Comparison of ENCODE assay signal across 27 cellular contexts in the genomic region with DNA sequence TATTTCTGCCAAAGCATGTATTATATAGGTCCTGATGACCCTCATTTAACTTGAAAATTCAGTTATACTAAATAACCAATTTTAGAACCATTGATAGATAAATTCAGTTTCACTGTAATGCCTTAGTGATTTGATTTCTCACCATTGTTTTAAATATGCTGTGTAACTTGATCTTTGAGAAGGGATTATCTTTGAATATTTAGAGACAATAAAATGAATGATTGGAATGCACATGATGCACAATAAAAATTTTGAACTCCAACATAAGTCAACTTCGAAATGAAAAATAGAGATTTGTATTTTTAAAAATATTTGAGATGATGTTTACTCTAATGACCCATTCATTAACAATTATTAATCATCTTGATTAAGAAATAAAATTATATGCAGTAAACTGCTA.
"Had no signal": no experiment of that assay in that cellular context is flagged by ENCODE, and none has a peak within 500 bp of the region (broad histone marks: within the 10 kb centered on the region; RNA-seq: fewer than 3 reads in every experiment).

No MANE protein-coding gene starts in this region.

- FAIRE-seq: colon, endometrium, endothelial cell of umbilical vein had no signal

- H3K9me3 ChIP-seq: colonic mucosa, esophagus squamous epithelium, gastrocnemius medialis had no signal

- H3K36me3 ChIP-seq: colonic mucosa, esophagus muscularis mucosa, esophagus squamous epithelium, gastrocnemius medialis, gastroesophageal sphincter, heart left ventricle, heart right ventricle had no signal

- DNase-seq: colonic mucosa; cortex of kidney; dermis blood vessel endothelial cell; dorsolateral prefrontal cortex; effector CD4-positive, alpha-beta T cell; effector CD8-positive, alpha-beta T cell; effector memory CD4-positive, alpha-beta T cell; effector memory CD8-positive, alpha-beta T cell; endodermal cell; erythroblast; esophagus squamous epithelium; foreskin fibroblast; foreskin keratinocyte; foreskin melanocyte; gastrocnemius medialis; glutamatergic neuron; head of caudate nucleus; heart left ventricle; heart right ventricle had no signal

- H3K4me3 ChIP-seq: colonic mucosa, coronary artery, dorsolateral prefrontal cortex, esophagus muscularis mucosa, esophagus squamous epithelium, gastrocnemius medialis, gastroesophageal sphincter, heart left ventricle, heart right ventricle had no signal

- H3K27me3 ChIP-seq: colonic mucosa, dorsolateral prefrontal cortex, esophagus muscularis mucosa, esophagus squamous epithelium, foreskin keratinocyte, gastrocnemius medialis, gastroesophageal sphincter, heart left ventricle, heart right ventricle had no signal

- ATAC-seq: effector memory CD8-positive, alpha-beta T cell; esophagus mucosa; foreskin keratinocyte; gastrocnemius medialis; gastroesophageal sphincter; heart left ventricle; heart right ventricle had no signal

- H3K27ac ChIP-seq: colonic mucosa, coronary artery, dorsolateral prefrontal cortex, epithelial cell of prostate, esophagus muscularis mucosa, esophagus squamous epithelium, foreskin keratinocyte, gastrocnemius medialis, gastroesophageal sphincter, heart left ventricle, heart right ventricle had no signal

- H3K4me1 ChIP-seq: colonic mucosa, esophagus muscularis mucosa, esophagus squamous epithelium, foreskin keratinocyte, gastrocnemius medialis, gastroesophageal sphincter, heart left ventricle, heart right ventricle had no signal
